In the genomic region with DNA sequence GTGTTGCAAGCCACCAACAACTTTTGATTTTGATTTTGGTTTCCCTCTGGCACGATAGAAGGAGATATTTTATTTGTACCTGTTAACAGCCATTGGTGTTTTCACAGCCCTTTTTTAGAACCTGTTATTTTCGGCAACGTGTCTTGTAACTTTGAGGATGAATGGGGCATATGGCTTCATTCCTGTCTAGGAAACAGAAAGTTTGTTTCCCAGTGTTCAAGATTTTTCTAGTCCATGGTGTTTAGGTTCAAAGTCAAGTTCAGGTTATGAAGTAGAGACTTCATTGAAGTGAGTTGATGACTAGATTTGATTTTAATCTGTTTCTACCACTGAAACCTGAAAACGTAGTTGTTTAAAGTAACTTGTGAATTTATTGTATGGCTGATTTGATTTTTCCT, we compare ENCODE assay signal across 8 cellular contexts. TPM values are rescaled to one million over a fixed set of nuclear protein-coding genes. Genes with fewer than 3 reads are reported as not detected.
DNase-seq lines count a peak whose midpoint lies in the region; ATAC-seq and TF ChIP-seq lines count a peak whose summit lies in the region.

No MANE protein-coding gene starts in this region.

- peak overlapping the region; percentile 99 for H3K4me3 ChIP-seq in KMS-11 (IDR thresholded peaks at IDR 0.05; ENCODE audit: insufficient read depth, low read depth, low read length)
- peak overlapping the region; percentile 62 for H3K4me3 ChIP-seq in choroid plexus epithelial cell (ENCODE audit: low read depth, low read length)
- no peak overlapping the region for H3K4me3 ChIP-seq in H7 (ENCODE audit: insufficient read depth, low read depth, low read length)

- H2AFZ ChIP-seq in KMS-11 (ENCODE audit: low read depth), result no peak overlapping the region

- H3K4me3 Mint-ChIP-seq in naive B cell, result peak overlapping the region; percentile 96 to 99 (median 99)

- peak overlapping the region; percentile 96 to 100 (median 99) for H3K27ac Mint-ChIP-seq in naive B cell

- H3K36me3 ChIP-seq in KMS-11 (ENCODE audit: insufficient read depth) (no peaks in the 10 kb centered on the region), H7 (replicated peaks; ENCODE audit: control insufficient read depth, insufficient read depth, low read length) (no peaks in the 10 kb centered on the region)

- peaks cover 34% of the 10 kb centered on the region for H3K79me2 ChIP-seq in KMS-11 (ENCODE audit: insufficient read depth, low read depth)

- H3K27ac ChIP-seq in KMS-11, result peak overlapping the region; percentile 98

- peak; percentile 3 for DNase-seq in ACHN
- DNase-seq in choroid plexus epithelial cell (ENCODE audit: low read depth), result no peak
- DNase-seq in naive B cell, result no peak
- no peak for DNase-seq in effector CD4-positive, alpha-beta T cell
- no peak for DNase-seq in H7
- no peak for DNase-seq in NCI-H524 treated with DMSO at 0.1 percent for 48 hours (lab: John Stamatoyannopoulos, UW)
- DNase-seq in GOT3 (lab: John Stamatoyannopoulos, UW), result no peak

- H3K4me1 Mint-ChIP-seq in naive B cell, result peaks cover 50 to 63% (median 58%) of the 10 kb centered on the region in 3 donors

- peak overlapping the region; percentile 92 for H3K9ac ChIP-seq in KMS-11

- H3K4me1 ChIP-seq in KMS-11 (ENCODE audit: low read depth, poor library complexity, severe bottlenecking), result peaks cover 59% of the 10 kb centered on the region

- peak overlapping the region; percentile 82 for H3K4me2 ChIP-seq in KMS-11

- H3K27me3 Mint-ChIP-seq in naive B cell, result no peaks in the 10 kb centered on the region

- no peak for ATAC-seq in naive B cell (ENCODE audit: low read depth in 2 of 2)

- H3K9me3 Mint-ChIP-seq in naive B cell, result no peaks in the 10 kb centered on the region

- in situ Hi-C loops in ACHN (cut with HindIII; ENCODE audit: low pct_ligation_motif_present, low pct_unique_long_range_greater_than_20kb, low sequenced_read_pairs), result no loop called here

- no peaks in the 10 kb centered on the region for H3K27me3 ChIP-seq in KMS-11 (ENCODE audit: insufficient read depth, low read depth)
- no peaks in the 10 kb centered on the region for H3K27me3 ChIP-seq in H7 (ENCODE audit: control insufficient read depth, insufficient read depth, low read length)

- no peaks in the 10 kb centered on the region for H4K20me1 ChIP-seq in KMS-11 (ENCODE audit: insufficient read depth)

- TF ChIP-seq CTCF in KMS-11 (conservative IDR thresholded peaks at IDR 0.05; ENCODE audit: low read depth, low read length) (no peak), choroid plexus epithelial cell (conservative IDR thresholded peaks at IDR 0.05; ENCODE audit: low read depth, low read length) (no peak)

- peaks cover 6 to 8% of the 10 kb centered on the region in 2 donors for H3K36me3 Mint-ChIP-seq in naive B cell

RNA-seq across cellular contexts. Expression of gene RASGRP3, which starts 0.3 kb away (rescaled TPM):
- polyA plus RNA-seq in naive B cell (ENCODE audit: low read depth in 6 of 6), result 100 to 1,000 TPM in 3 of 6 donors, 10 to 100 TPM in 3; 44.7 to 118 (median 92.3) TPM
- 0.03 TPM in 1 of 2 replicates, not detected in the other for total RNA-seq in H7 (2014; rRNA removed; shearing (Covaris generic))
